Comparison of ENCODE assay signal across 13 cellular contexts in the genomic region with DNA sequence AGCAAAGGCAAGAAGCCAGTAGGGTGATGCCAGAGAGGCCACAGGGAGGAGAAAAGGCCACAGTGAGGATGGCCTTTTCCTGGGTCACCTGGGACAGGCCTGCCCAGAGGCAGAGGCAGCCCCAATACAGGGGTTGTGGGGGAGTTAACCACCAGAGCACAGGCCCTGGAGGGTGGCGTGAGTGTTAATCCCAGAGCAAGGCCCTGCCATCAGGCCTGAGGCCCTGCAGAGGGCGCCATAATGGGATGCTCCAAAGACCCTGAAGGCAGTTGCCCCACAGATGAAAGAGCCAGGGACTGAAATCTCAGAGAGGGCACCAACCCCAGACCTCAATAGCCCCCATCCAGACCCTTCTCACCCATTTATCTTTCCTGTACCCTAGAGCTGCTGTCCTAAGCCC. TPM values are rescaled to one million over a fixed set of nuclear protein-coding genes. Genes with fewer than 3 reads are reported as not detected.
DNase-seq lines count a peak whose midpoint lies in the region; ATAC-seq and TF ChIP-seq lines count a peak whose summit lies in the region.
"Had no signal": no experiment of that assay in that cellular context is flagged by ENCODE, and none has a peak within 500 bp of the region (broad histone marks: within the 10 kb centered on the region; RNA-seq: fewer than 3 reads in every experiment).

No MANE protein-coding gene starts in this region.

- no peaks in the 10 kb centered on the region for H4K20me1 ChIP-seq in SU-DHL-6 (ENCODE audit: low read depth, low read length)

- TF ChIP-seq CTCF in BJ (IDR thresholded peaks at IDR 0.05; ENCODE audit: insufficient read depth, low read depth, low read length): 0 out of 2 replicates have a peak, but pooled peaks have one; percentile 15
- peak; percentile 50; the same call in 1 of the 2 replicates for TF ChIP-seq CTCF in GM12875 (IDR thresholded peaks at IDR 0.05; ENCODE audit: borderline replicate concordance, insufficient read depth, low read depth, low read length)
- peak; percentile 22 for TF ChIP-seq CTCF in SU-DHL-6 (IDR thresholded peaks at IDR 0.05; ENCODE audit: insufficient read depth, low read length, poor library complexity, severe bottlenecking)
- peak; percentile 37 for TF ChIP-seq CTCF in left ventricle myocardium inferior (IDR thresholded peaks at IDR 0.05; ENCODE audit: borderline replicate concordance)
- no peak for TF ChIP-seq CTCF in left lung (IDR thresholded peaks at IDR 0.05)

- no peaks in the 10 kb centered on the region for H3K9me3 ChIP-seq in SU-DHL-6 (ENCODE audit: insufficient read depth, low read length)
- no peaks in the 10 kb centered on the region for H3K9me3 ChIP-seq in left ventricle myocardium inferior (replicated peaks)
- H3K9me3 ChIP-seq in left lung: no peaks in the 10 kb centered on the region

- H3K27me3 ChIP-seq in BJ (ENCODE audit: control insufficient read depth, insufficient read depth, low read length): no peaks in the 10 kb centered on the region
- H3K27me3 ChIP-seq in SU-DHL-6 (ENCODE audit: low read length): no peaks in the 10 kb centered on the region
- no peaks in the 10 kb centered on the region for H3K27me3 ChIP-seq in left ventricle myocardium inferior (ENCODE audit: low read depth)
- H3K27me3 ChIP-seq in left lung: no peaks in the 10 kb centered on the region

- no peak overlapping the region for H3K27ac ChIP-seq in SU-DHL-6 (ENCODE audit: low read depth, low read length)
- no peak overlapping the region for H3K27ac ChIP-seq in left ventricle myocardium inferior (replicated peaks)
- H3K27ac ChIP-seq in left lung: no peak overlapping the region

- no peak overlapping the region for H3K4me3 ChIP-seq in BJ (ENCODE audit: low read depth, low read length)
- no peak overlapping the region for H3K4me3 ChIP-seq in GM12875 (ENCODE audit: low read depth, low read length)
- no peak overlapping the region for H3K4me3 ChIP-seq in SU-DHL-6 (ENCODE audit: insufficient read depth, low read length, poor library complexity, severe bottlenecking)
- H3K4me3 ChIP-seq in left ventricle myocardium inferior: no peak overlapping the region
- H3K4me3 ChIP-seq in left lung: no peak overlapping the region

- DNase-seq in BJ (ENCODE audit: low read depth) (no peak), left ventricle myocardium inferior (no peak), NCI-H2227 treated with DMSO at 0.1 percent for 48 hours (lab: John Stamatoyannopoulos, UW) (no peak), left lung (no peak), NCI-H2227 (lab: John Stamatoyannopoulos, UW; ENCODE audit: unreplicated experiment) (no peak), DMS114 treated with DMSO at 0.1 percent for 48 hours (lab: John Stamatoyannopoulos, UW; ENCODE audit: unreplicated experiment) (no peak)
- DNase-seq: activated CD8-positive, alpha-beta memory T cell treated with anti-CD3 and anti-CD28 coated beads for 24 hours; effector memory CD4-positive, alpha-beta T cell; IMR-90; SW 1271 had no signal

- no peaks in the 10 kb centered on the region for H3K4me1 ChIP-seq in left ventricle myocardium inferior
- no peaks in the 10 kb centered on the region for H3K4me1 ChIP-seq in left lung

- no peak overlapping the region for H2AFZ ChIP-seq in SU-DHL-6 (ENCODE audit: low read depth, low read length, severe bottlenecking)

- ATAC-seq in left lung: no peak
- ATAC-seq: natural killer cell treated with Interleukin-12 subunit alpha and Interleukin-12 subunit beta and Interleukin-15 and Interleukin-18, amount 100 ng/mL, for 72 hours had no signal

- POLR2A ChIA-PET in BJ (lab: Charles Lee): no interaction called here

- H3K79me2 ChIP-seq in SU-DHL-6 (ENCODE audit: insufficient read depth, low read length): no peaks in the 10 kb centered on the region

- no peak overlapping the region for H3K4me2 ChIP-seq in SU-DHL-6 (ENCODE audit: low read depth, low read length, poor library complexity, severe bottlenecking)

- intact Hi-C loops in left ventricle myocardium inferior (cut with micrococcal nuclease) (no loop called here), left lung (cut with DNase I) (no loop called here)

- H3K9me2 ChIP-seq in SU-DHL-6 (replicated peaks; ENCODE audit: insufficient read depth, low read length): no peaks in the 10 kb centered on the region

- H3K9ac ChIP-seq in SU-DHL-6 (ENCODE audit: low read length): no peak overlapping the region

- H3K36me3 ChIP-seq in BJ (ENCODE audit: control insufficient read depth, insufficient read depth, low read length): no peaks in the 10 kb centered on the region
- H3K36me3 ChIP-seq in SU-DHL-6 (ENCODE audit: low read length): no peaks in the 10 kb centered on the region
- H3K36me3 ChIP-seq in left ventricle myocardium inferior: no peaks in the 10 kb centered on the region
- no peaks in the 10 kb centered on the region for H3K36me3 ChIP-seq in left lung

- CTCF ChIA-PET in BJ (lab: Yijun Ruan, JAX): interaction anchor here (0.5 to 1.3 kb wide), 5 partner anchors 9 to 94 kb away, joined by 3 read pairs; no protein-coding TSS in a partner anchor

- no peaks in the 10 kb centered on the region for H3F3A ChIP-seq in SU-DHL-6 (ENCODE audit: insufficient read depth)

RNA-seq across cellular contexts. Expression of a gene that starts 23.9 kb away (rescaled TPM):
- polyA plus RNA-seq in BJ (2011; rRNA removed): 0.04 TPM in 2 replicates
- polyA minus RNA-seq in BJ (2011; rRNA and poly(A)+ RNA removed): 0.05 TPM in 1 of 2 replicates, not detected in the other
- 0.44 TPM for total RNA-seq in left ventricle myocardium inferior
- total RNA-seq in left lung: not detected
- total RNA-seq: IMR-90; natural killer cell treated with Interleukin-12 subunit alpha and Interleukin-12 subunit beta and Interleukin-15 and Interleukin-18, amount 100 ng/mL, for 72 hours had no signal

RNA-seq across cellular contexts. Expression of a gene that starts 41.8 kb away (rescaled TPM):
- polyA plus RNA-seq in BJ (2011; rRNA removed): 17.0 and 37.2 TPM in 2 replicates
- polyA minus RNA-seq in BJ (2011; rRNA and poly(A)+ RNA removed): 8.3 and 12.0 TPM in 2 replicates
- total RNA-seq in left ventricle myocardium inferior (28.2 TPM), left lung (10 to 100 TPM; 35.0 to 37.0 TPM)

RNA-seq across cellular contexts. Expression of a gene that starts 44.5 kb away (rescaled TPM):
- 2.0 and 2.1 TPM in 2 replicates for polyA plus RNA-seq in BJ (2011; rRNA removed)
- polyA minus RNA-seq in BJ (2011; rRNA and poly(A)+ RNA removed): 3.1 and 3.7 TPM in 2 replicates
- 19.7 TPM for total RNA-seq in left ventricle myocardium inferior
- total RNA-seq in left lung: 1 to 10 TPM; 2.7 to 6.8 TPM
- total RNA-seq: natural killer cell treated with Interleukin-12 subunit alpha and Interleukin-12 subunit beta and Interleukin-15 and Interleukin-18, amount 100 ng/mL, for 72 hours had no signal

Comparison
In these comparisons a context has a peak if more than half of its experiments do, and no peak if none do; other contexts are left out.
1. CTCF ChIP-seq: peak in BJ (single experiment), GM12875 (single experiment), SU-DHL-6 (single experiment) and left ventricle myocardium inferior (single experiment); none in left lung (0 of 2).